ENCODE assay signal across 1 cellular context in genomic region chr1:44819594-44820327, GRCh38.
TF ChIP-seq lines count a peak whose summit lies in the region.

No MANE protein-coding gene starts in this region.

TF ChIP-seq in K562, 482 proteins besides CTCF, POLR2A, EP300 and RAD21 (continues in another document):
- TF ChIP-seq POLR2B (IDR thresholded peaks at IDR 0.05; ENCODE audit: low read depth, partially characterized antibody): peak; percentile 100
- peak; percentile 78 for TF ChIP-seq CREB3L1 (IDR thresholded peaks at IDR 0.05; ENCODE audit: borderline replicate concordance, low read depth)
- 0 out of 2 replicates have a peak, but pooled peaks have one; percentile 24 for TF ChIP-seq ZNF384 (IDR thresholded peaks at IDR 0.05; ENCODE audit: low read depth, low read length)
- peak in 2 of 3 experiments; percentile 70 to 80 for TF ChIP-seq YY1 (IDR thresholded peaks at IDR 0.05; ENCODE audit: borderline replicate concordance in 1 of 3, control insufficient read depth in 1 of 3, extremely low read depth in 1 of 3, insufficient read depth in 3 of 3, insufficient read length in 1 of 3, insufficient replicate concordance in 2 of 3, low read depth in 1 of 3, low read length in 2 of 3)
- peak; percentile 67; the same call in 1 of the 2 replicates for TF ChIP-seq TCF7 (IDR thresholded peaks at IDR 0.05; ENCODE audit: borderline replicate concordance)
- no peak; the same call in 1 of the 2 replicates for TF ChIP-seq BHLHE40 (IDR thresholded peaks at IDR 0.05; ENCODE audit: low read length)
- TF ChIP-seq VEZF1 (CRISPR knock-in tag; IDR thresholded peaks at IDR 0.05): peak; percentile 67
- TF ChIP-seq SP2 (IDR thresholded peaks at IDR 0.05; ENCODE audit: extremely low read depth, low read depth, low read length, poor library complexity, severe bottlenecking): peak; percentile 18
- TF ChIP-seq ZNF644 (tag; IDR thresholded peaks at IDR 0.05; ENCODE audit: low read depth): peak; percentile 65; the same call in 1 of the 2 replicates
- TF ChIP-seq TCFL5 (CRISPR knock-in tag; conservative IDR thresholded peaks at IDR 0.05): no peak
- peak; percentile 6; the same call in 1 of the 2 replicates for TF ChIP-seq ESRRA (IDR thresholded peaks at IDR 0.05; ENCODE audit: borderline replicate concordance, low read depth)
- TF ChIP-seq PRPF4 (IDR thresholded peaks at IDR 0.05; ENCODE audit: insufficient read depth, low read depth, low read length, poor library complexity, severe bottlenecking): no peak
- peak; percentile 15; the same call in 1 of the 2 replicates for TF ChIP-seq ATF3 (IDR thresholded peaks at IDR 0.05)
- peak; percentile 98 for TF ChIP-seq ATF3 (CRISPR knock-in tag; conservative IDR thresholded peaks at IDR 0.05)
- TF ChIP-seq CHD4 (IDR thresholded peaks at IDR 0.05; ENCODE audit: insufficient read depth, insufficient replicate concordance, low read depth, low read length, poor library complexity, severe bottlenecking): no peak
- TF ChIP-seq ZNF764 (CRISPR knock-in tag; IDR thresholded peaks at IDR 0.05; ENCODE audit: low read depth): peak; percentile 82; the same call in 1 of the 2 replicates
- TF ChIP-seq CSDE1 (IDR thresholded peaks at IDR 0.05): peak in 1 of 2 experiments; percentile 99; a peak in 2 of 4 replicates
- TF ChIP-seq ZNF518B (CRISPR knock-in tag; IDR thresholded peaks at IDR 0.05): peak; percentile 73; the same call in 1 of the 2 replicates
- TF ChIP-seq TBL1XR1 (IDR thresholded peaks at IDR 0.05; ENCODE audit: low read length in 2 of 2): peak in 1 of 2 experiments; percentile 12
- no peak for TF ChIP-seq ZNF311 (CRISPR knock-in tag; IDR thresholded peaks at IDR 0.05)
- TF ChIP-seq ZC3H11A (IDR thresholded peaks at IDR 0.05; ENCODE audit: low read depth, low read length): peak; percentile 36; the same call in 1 of the 2 replicates
- TF ChIP-seq PYGO2 (tag; IDR thresholded peaks at IDR 0.05): 0 out of 2 replicates have a peak, but pooled peaks have one; percentile 5
- TF ChIP-seq ETV1 (tag; conservative IDR thresholded peaks at IDR 0.05; ENCODE audit: low read depth): peak; percentile 95
- peak; percentile 94 for TF ChIP-seq ETS1 (conservative IDR thresholded peaks at IDR 0.05; ENCODE audit: control insufficient read depth, low read depth, low read length)
- peak; percentile 23; the same call in 1 of the 2 replicates for TF ChIP-seq KLF13 (tag; IDR thresholded peaks at IDR 0.05; ENCODE audit: borderline replicate concordance, low read depth)
- peak; percentile 80; the same call in 1 of the 2 replicates for TF ChIP-seq ZSCAN29 (IDR thresholded peaks at IDR 0.05)
- TF ChIP-seq ZNF785 (CRISPR knock-in tag; IDR thresholded peaks at IDR 0.05): no peak
- peak; percentile 14 to 72; a peak in 3 of 4 replicates for TF ChIP-seq FOXK2 (conservative IDR thresholded peaks at IDR 0.05 in 1 of 2, IDR thresholded peaks at IDR 0.05 in 1 of 2; ENCODE audit: low read depth in 2 of 2)
- peak; percentile 90 for TF ChIP-seq ZKSCAN1 (IDR thresholded peaks at IDR 0.05; ENCODE audit: low read depth, low read length)
- TF ChIP-seq CREM (IDR thresholded peaks at IDR 0.05; ENCODE audit: low read depth): peak; percentile 68
- no peak for TF ChIP-seq CREB3 (tag; conservative IDR thresholded peaks at IDR 0.05; ENCODE audit: low read depth)
- peak; percentile 35 for TF ChIP-seq ZFP36 (IDR thresholded peaks at IDR 0.05; ENCODE audit: low read depth, low read length, partially characterized antibody)
- TF ChIP-seq CTCFL (IDR thresholded peaks at IDR 0.05; ENCODE audit: borderline replicate concordance, insufficient read depth, low read depth, low read length, poor library complexity, severe bottlenecking): no peak
- peak; percentile 83 for TF ChIP-seq ZNF589 (CRISPR knock-in tag; IDR thresholded peaks at IDR 0.05; ENCODE audit: low read depth)
- peak; percentile 98 for TF ChIP-seq CHCHD3 (CRISPR knock-in tag; IDR thresholded peaks at IDR 0.05)
- TF ChIP-seq MTF1 (CRISPR knock-in tag; IDR thresholded peaks at IDR 0.05; ENCODE audit: borderline replicate concordance): no peak
- no peak; the same call in none of the 2 replicates for TF ChIP-seq HOXB6 (CRISPR knock-in tag; IDR thresholded peaks at IDR 0.05; ENCODE audit: borderline replicate concordance)
- peak; percentile 100 for TF ChIP-seq MTA3 (IDR thresholded peaks at IDR 0.05; ENCODE audit: borderline replicate concordance)
- TF ChIP-seq FOS (IDR thresholded peaks at IDR 0.05; ENCODE audit: extremely low read depth, insufficient read length): no peak
- peak; percentile 90 for TF ChIP-seq EP400 (IDR thresholded peaks at IDR 0.05)
- no peak for TF ChIP-seq TGIF2 (CRISPR knock-in tag; IDR thresholded peaks at IDR 0.05)
- TF ChIP-seq HNRNPUL1 (IDR thresholded peaks at IDR 0.05; ENCODE audit: low read length): peak; percentile 98
- TF ChIP-seq EGR1 (conservative IDR thresholded peaks at IDR 0.05): peak; percentile 27; the same call in 1 of the 2 replicates
- TF ChIP-seq ZNF76 (CRISPR knock-in tag; IDR thresholded peaks at IDR 0.05; ENCODE audit: borderline replicate concordance): peak; percentile 85; the same call in 1 of the 2 replicates
- TF ChIP-seq SLC30A9 (CRISPR knock-in tag; IDR thresholded peaks at IDR 0.05): no peak
- TF ChIP-seq NBN (IDR thresholded peaks at IDR 0.05; ENCODE audit: low read depth): peak; percentile 99
- no peak for TF ChIP-seq CBX2 (IDR thresholded peaks at IDR 0.05; ENCODE audit: insufficient read depth, low read length, poor library complexity, severe bottlenecking)
- TF ChIP-seq CREB1 (IDR thresholded peaks at IDR 0.05): no peak; the same call in none of the 2 replicates
- TF ChIP-seq CREB1 (CRISPR knock-in tag; IDR thresholded peaks at IDR 0.05): peak; percentile 6; the same call in 1 of the 2 replicates
- peak; percentile 69; the same call in 1 of the 2 replicates for TF ChIP-seq ZNF3 (CRISPR knock-in tag; IDR thresholded peaks at IDR 0.05)
- TF ChIP-seq ZNF512 (tag; IDR thresholded peaks at IDR 0.05): no peak
- TF ChIP-seq IRF1 (CRISPR knock-in tag; IDR thresholded peaks at IDR 0.05; ENCODE audit: borderline replicate concordance): no peak
